ENCODE assay signal across 2 cellular contexts in the genomic region with DNA sequence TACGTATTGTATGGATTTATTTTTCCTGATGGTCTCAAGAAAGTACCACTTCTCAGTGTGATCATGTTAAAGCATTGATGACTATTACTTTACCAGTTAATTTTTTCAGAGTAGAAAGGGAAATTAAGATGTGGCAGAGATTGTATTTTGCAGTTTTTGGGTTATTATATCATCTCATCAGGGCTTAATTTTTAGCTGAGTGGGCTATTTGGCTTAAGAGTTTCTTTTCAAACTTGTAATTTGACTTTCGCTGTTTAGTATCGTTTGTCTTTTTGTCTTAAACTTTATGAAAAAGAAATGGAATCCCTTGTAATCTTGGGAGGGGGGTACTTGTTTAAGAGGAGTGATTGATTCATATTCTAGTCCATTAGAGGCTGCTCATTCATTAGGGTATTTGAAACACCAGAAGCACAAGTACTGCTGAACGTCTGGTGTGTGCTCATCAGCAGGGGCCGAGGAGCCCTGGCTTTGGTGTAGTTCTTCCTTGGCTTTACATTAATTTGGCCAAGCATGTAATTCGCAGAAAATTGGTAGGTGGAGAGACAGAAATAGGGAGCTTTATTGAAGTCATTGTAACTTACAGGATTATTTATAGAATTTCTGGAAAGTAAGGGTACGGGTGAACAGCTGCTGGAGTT.
TF ChIP-seq lines count a peak whose summit lies in the region.

No MANE protein-coding gene starts in this region.

TF ChIP-seq in HepG2, 621 proteins besides CTCF, POLR2A, EP300 and RAD21:
- TF ChIP-seq MAFF (IDR thresholded peaks at IDR 0.05; ENCODE audit: low read depth, low read length) = peak; percentile 82
- TF ChIP-seq, protein P1, sequence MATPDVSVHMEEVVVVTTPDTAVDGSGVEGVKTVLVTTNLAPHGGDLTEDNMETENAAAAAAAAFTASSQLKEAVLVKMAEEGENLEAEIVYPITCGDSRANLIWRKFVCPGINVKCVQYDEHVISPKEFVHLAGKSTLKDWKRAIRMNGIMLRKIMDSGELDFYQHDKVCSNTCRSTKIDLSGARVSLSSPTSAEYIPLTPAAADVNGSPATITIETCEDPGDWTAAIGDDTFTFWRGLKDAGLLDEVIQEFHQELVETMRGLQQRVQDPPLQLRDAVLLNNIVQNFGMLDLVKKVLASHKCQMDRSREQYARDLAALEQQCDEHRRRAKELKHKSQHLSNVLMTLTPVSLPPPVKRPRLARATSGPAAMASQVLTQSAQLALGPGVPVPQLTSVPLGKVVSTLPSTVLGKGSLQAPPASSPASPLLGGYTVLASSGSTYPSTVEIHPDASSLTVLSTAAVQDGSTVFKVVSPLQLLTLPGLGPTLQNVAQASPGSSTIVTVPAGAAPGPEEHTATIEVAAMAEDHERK (CRISPR knock-in tag; IDR thresholded peaks at IDR 0.05; ENCODE audit: low read depth) = no peak
- no peak for TF ChIP-seq ZNF746 (CRISPR knock-in tag; IDR thresholded peaks at IDR 0.05)
- peak; percentile 79 to 83 for TF ChIP-seq MAFK (conservative IDR thresholded peaks at IDR 0.05 in 1 of 2, IDR thresholded peaks at IDR 0.05 in 1 of 2; ENCODE audit: low read length in 2 of 2)

TF ChIP-seq in endothelial cell of umbilical vein, 7 proteins besides CTCF, POLR2A, EP300 and RAD21:
- TF ChIP-seq JUN (IDR thresholded peaks at IDR 0.05; ENCODE audit: borderline replicate concordance, insufficient read depth, insufficient read length, low read depth) = no peak
- TF ChIP-seq, protein P2, sequence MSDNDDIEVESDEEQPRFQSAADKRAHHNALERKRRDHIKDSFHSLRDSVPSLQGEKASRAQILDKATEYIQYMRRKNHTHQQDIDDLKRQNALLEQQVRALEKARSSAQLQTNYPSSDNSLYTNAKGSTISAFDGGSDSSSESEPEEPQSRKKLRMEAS (IDR thresholded peaks at IDR 0.05; ENCODE audit: insufficient read depth, insufficient read length) = no peak
- no peak for TF ChIP-seq POLR2AphosphoS5 (IDR thresholded peaks at IDR 0.05; ENCODE audit: insufficient read depth, low read depth, low read length)
- no peak for TF ChIP-seq MYC (IDR thresholded peaks at IDR 0.05; ENCODE audit: low read depth, low read length)
- TF ChIP-seq GATA2 (IDR thresholded peaks at IDR 0.05; ENCODE audit: insufficient read depth, insufficient read length, low read depth, low read length) = no peak
- TF ChIP-seq FOS (IDR thresholded peaks at IDR 0.05; ENCODE audit: borderline replicate concordance, insufficient read depth, low read length) = no peak
- no peak for TF ChIP-seq EZH2 (IDR thresholded peaks at IDR 0.05; ENCODE audit: borderline replicate concordance, low read depth, low read length, severe bottlenecking)
